ENCODE assay signal across 16 cellular contexts in the genomic region with DNA sequence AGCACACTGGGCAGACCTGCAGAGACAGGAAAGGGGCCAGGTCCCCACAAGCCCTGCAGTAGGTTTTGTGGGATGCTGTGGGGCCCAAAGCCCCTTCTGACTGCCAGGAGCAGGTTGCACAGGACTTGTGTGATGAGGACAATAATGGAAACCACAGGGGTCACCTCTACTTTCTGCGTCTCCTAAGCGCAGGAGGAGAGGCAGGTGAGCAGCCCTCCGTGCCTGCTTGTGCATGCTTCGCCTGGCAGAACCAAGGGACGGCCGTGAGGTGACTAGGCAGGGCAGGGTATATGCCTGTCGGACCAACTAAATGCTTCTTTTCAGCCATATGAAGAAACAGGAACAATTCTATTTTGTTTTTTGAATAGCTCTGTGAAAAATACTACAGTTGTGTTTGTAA.
DNase-seq lines count a peak whose midpoint lies in the region; ATAC-seq and TF ChIP-seq lines count a peak whose summit lies in the region.
"Had no signal": no experiment of that assay in that cellular context is flagged by ENCODE, and none has a peak within 500 bp of the region (broad histone marks: within the 10 kb centered on the region; RNA-seq: fewer than 3 reads in every experiment).

No MANE protein-coding gene starts in this region.

- H3K4me1 Mint-ChIP-seq in MCF 10A (ENCODE audit: insufficient read depth, unreplicated experiment) = no peaks in the 10 kb centered on the region

- no peaks in the 10 kb centered on the region for H3K9me3 Mint-ChIP-seq in MCF 10A (ENCODE audit: unreplicated experiment)
- H3K9me3 Mint-ChIP-seq: CD8-positive, alpha-beta T cell had no signal

- no peak overlapping the region for H3K27ac Mint-ChIP-seq in MCF 10A (ENCODE audit: low read depth, unreplicated experiment)
- H3K27ac Mint-ChIP-seq: CD8-positive, alpha-beta T cell had no signal

- H3K4me3 ChIP-seq in right atrium auricular region (no peak overlapping the region), right lobe of liver (no peak overlapping the region)
- H3K4me3 ChIP-seq: BLaER1 treated with 17β-estradiol and CSF1 and Interleukin-3, amounts not matched to agents 10 nM and 100 nM; PC-9; SJSA1 had no signal

- POLR2A ChIA-PET in RWPE1 (lab: Yijun Ruan, JAX; ENCODE audit: low non-redundant PET) (no interaction called here), MCF 10A (lab: Yijun Ruan, JAX) (interaction anchor here (1.1 kb wide), 1 partner anchor 16 kb away, joined by 4 read pairs; no protein-coding TSS in a partner anchor)

- peaks cover 21% of the 10 kb centered on the region for H3K36me3 ChIP-seq in right atrium auricular region
- no peaks in the 10 kb centered on the region for H3K36me3 ChIP-seq in right lobe of liver
- H3K36me3 ChIP-seq: BLaER1 treated with 17β-estradiol and CSF1 and Interleukin-3, amounts not matched to agents 10 nM and 100 nM; SJSA1 had no signal

- CTCF ChIA-PET in RWPE1 (lab: Yijun Ruan, JAX) (interaction anchor here (0.6 kb wide), 2 partner anchors 58 to 832 kb away, joined by 3 to 5 read pairs; no protein-coding TSS in a partner anchor), MCF 10A (lab: Yijun Ruan, JAX) (interaction anchor here (0.9 to 1.0 kb wide), 2 partner anchors 22 to 48 kb away, joined by 3 read pairs; no protein-coding TSS in a partner anchor)

- H3K27me3 ChIP-seq in right atrium auricular region (no peaks in the 10 kb centered on the region), right lobe of liver (no peaks in the 10 kb centered on the region)
- H3K27me3 ChIP-seq: BLaER1 treated with 17β-estradiol and CSF1 and Interleukin-3, amounts not matched to agents 10 nM and 100 nM; SJSA1 had no signal

- no peaks in the 10 kb centered on the region for H3K27me3 Mint-ChIP-seq in MCF 10A (ENCODE audit: insufficient read depth, unreplicated experiment)

- BruUV-seq in MCF 10A (replicated peaks; lab: Mats Ljungman, UMichigan) = no TSS peak

- 100% methylated on average over 2 of the region's 7 CpGs for WGBS in right lobe of liver (ENCODE audit: insufficient coverage, low coverage, low lambda C conversion rate, missing lambda C conversion rate)

- H3K4me1 ChIP-seq in right atrium auricular region (no peaks in the 10 kb centered on the region), right lobe of liver (peaks cover 0 to 11% (median 0%) of the 10 kb centered on the region in 4 donors)
- H3K4me1 ChIP-seq: SJSA1 had no signal

- H3K9me3 ChIP-seq in right atrium auricular region (no peaks in the 10 kb centered on the region), right lobe of liver (no peaks in the 10 kb centered on the region)
- H3K9me3 ChIP-seq: BLaER1 treated with 17β-estradiol and CSF1 and Interleukin-3, amounts not matched to agents 10 nM and 100 nM; SJSA1 had no signal

- TF ChIP-seq POLR2A in right lobe of liver (IDR thresholded peaks at IDR 0.05) = no peak

- DNase-seq in left cardiac atrium = peak; percentile 17
- no peak for DNase-seq in right atrium auricular region (ENCODE audit: low spot score)
- no peak for DNase-seq in RWPE1 (ENCODE audit: low spot score)
- peak in 1 of 3 donors; percentile 45 for DNase-seq in right lobe of liver
- DNase-seq in NOMO-1 treated with dmso at 0.1 percent for 144 hours (lab: John Stamatoyannopoulos, UW; ENCODE audit: unreplicated experiment) = no peak
- no peak for DNase-seq in Ammon's horn (ENCODE audit: low spot score)
- DNase-seq in MCF 10A (ENCODE audit: unreplicated experiment) = no peak
- DNase-seq: CD8-positive, alpha-beta T cell; NCI-H1436 treated with DMSO at 0.1 percent for 48 hours; NCI-H510A; NCI-H748 treated with DMSO at 0.1 percent for 48 hours; PC-9 had no signal

- no peak overlapping the region for H3K27ac ChIP-seq in right atrium auricular region
- H3K27ac ChIP-seq in RWPE1 = peak overlapping the region; percentile 0; the same call in 1 of the 2 replicates
- H3K27ac ChIP-seq in right lobe of liver = peak overlapping the region in 2 of 3 donors; percentile 26 to 84
- H3K27ac ChIP-seq: BLaER1 treated with 17β-estradiol and CSF1 and Interleukin-3, amounts not matched to agents 10 nM and 100 nM; KMS-11; PC-9; SJSA1 had no signal

- no peaks in the 10 kb centered on the region for H3K36me3 Mint-ChIP-seq in MCF 10A (ENCODE audit: insufficient read depth, unreplicated experiment)
- H3K36me3 Mint-ChIP-seq: CD8-positive, alpha-beta T cell had no signal

- H3K4me3 Mint-ChIP-seq in MCF 10A (ENCODE audit: unreplicated experiment) = no peak overlapping the region
- H3K4me3 Mint-ChIP-seq: CD8-positive, alpha-beta T cell had no signal

- no peak for TF ChIP-seq CTCF in right atrium auricular region (IDR thresholded peaks at IDR 0.05)
- no peak for TF ChIP-seq CTCF in RWPE1 (conservative IDR thresholded peaks at IDR 0.05; ENCODE audit: low read depth)
- no peak for TF ChIP-seq CTCF in right lobe of liver (IDR thresholded peaks at IDR 0.05)
- TF ChIP-seq CTCF in MCF 10A (IDR thresholded peaks at IDR 0.05; ENCODE audit: unreplicated experiment) = no peak

- intact Hi-C loops in left cardiac atrium (cut with DNase I) = no loop called here
- intact Hi-C loops in right lobe of liver (cut with DNase I) = no loop called here
- intact Hi-C loops in MCF 10A (cut with micrococcal nuclease) = no loop called here

- ATAC-seq in left cardiac atrium (no peak), right lobe of liver (peak in 1 of 4 donors; percentile 12), GM18498 (IDR thresholded peaks at IDR 0.05; ENCODE audit: unreplicated experiment) (no peak)
- ATAC-seq: CD8-positive, alpha-beta T cell had no signal

Comparison
In these comparisons a context has a peak if more than half of its experiments do, and no peak if none do; other contexts are left out.
1. H3K27ac ChIP-seq: peak in RWPE1 (single experiment) and right lobe of liver (2 of 3); none in right atrium auricular region (0 of 2).